ENCODE assay signal across 1 cellular context in the genomic region with DNA sequence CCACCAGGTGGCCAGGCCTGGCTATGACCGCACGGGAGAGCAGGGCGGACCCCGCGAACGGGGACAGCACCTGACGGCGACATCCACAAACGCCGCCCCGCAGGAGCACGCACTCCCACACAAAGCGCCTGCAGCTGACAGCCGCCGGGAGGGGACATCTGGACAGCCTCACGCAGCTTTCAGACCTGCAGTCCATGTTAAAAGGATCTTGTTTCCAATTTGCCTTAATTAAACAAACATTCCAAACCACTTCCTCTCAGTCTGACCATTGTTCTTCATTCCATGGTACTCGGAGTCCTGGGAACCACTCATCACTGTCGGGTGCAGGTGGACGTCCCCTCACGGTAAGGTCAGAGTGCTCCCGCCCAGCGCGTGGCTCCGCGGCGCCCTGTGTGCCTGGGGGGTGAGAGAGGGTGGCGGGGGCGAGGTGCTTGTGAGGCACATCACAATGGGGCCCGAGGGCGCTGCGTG.
TF ChIP-seq lines count a peak whose summit lies in the region.

No MANE protein-coding gene starts in this region.

TF ChIP-seq in HEK293, 187 proteins besides CTCF, POLR2A, EP300 and RAD21 (continued from another document):
- TF ChIP-seq, protein P1, sequence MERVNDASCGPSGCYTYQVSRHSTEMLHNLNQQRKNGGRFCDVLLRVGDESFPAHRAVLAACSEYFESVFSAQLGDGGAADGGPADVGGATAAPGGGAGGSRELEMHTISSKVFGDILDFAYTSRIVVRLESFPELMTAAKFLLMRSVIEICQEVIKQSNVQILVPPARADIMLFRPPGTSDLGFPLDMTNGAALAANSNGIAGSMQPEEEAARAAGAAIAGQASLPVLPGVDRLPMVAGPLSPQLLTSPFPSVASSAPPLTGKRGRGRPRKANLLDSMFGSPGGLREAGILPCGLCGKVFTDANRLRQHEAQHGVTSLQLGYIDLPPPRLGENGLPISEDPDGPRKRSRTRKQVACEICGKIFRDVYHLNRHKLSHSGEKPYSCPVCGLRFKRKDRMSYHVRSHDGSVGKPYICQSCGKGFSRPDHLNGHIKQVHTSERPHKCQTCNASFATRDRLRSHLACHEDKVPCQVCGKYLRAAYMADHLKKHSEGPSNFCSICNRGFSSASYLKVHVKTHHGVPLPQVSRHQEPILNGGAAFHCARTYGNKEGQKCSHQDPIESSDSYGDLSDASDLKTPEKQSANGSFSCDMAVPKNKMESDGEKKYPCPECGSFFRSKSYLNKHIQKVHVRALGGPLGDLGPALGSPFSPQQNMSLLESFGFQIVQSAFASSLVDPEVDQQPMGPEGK (tag by site-specific recombination; IDR thresholded peaks at IDR 0.05): 0 out of 2 replicates have a peak, but pooled peaks have one; percentile 21
- TF ChIP-seq ZBTB8A (tag by site-specific recombination; IDR thresholded peaks at IDR 0.05): peak; percentile 36; the same call in 1 of the 2 replicates
- no peak for TF ChIP-seq ZNF404 (tag by site-specific recombination; IDR thresholded peaks at IDR 0.05)
- no peak for TF ChIP-seq ZNF433 (tag by site-specific recombination; IDR thresholded peaks at IDR 0.05; ENCODE audit: low read depth)
- TF ChIP-seq ZNF48 (tag by site-specific recombination; IDR thresholded peaks at IDR 0.05): no peak
- TF ChIP-seq ZNF670 (tag by site-specific recombination; IDR thresholded peaks at IDR 0.05; ENCODE audit: low read depth): no peak
- peak; percentile 47; the same call in 1 of the 2 replicates for TF ChIP-seq ZEB2 (tag by site-specific recombination; IDR thresholded peaks at IDR 0.05)
- TF ChIP-seq OSR2 (tag by site-specific recombination; IDR thresholded peaks at IDR 0.05): peak; percentile 56; the same call in 1 of the 2 replicates
- TF ChIP-seq ZNF571 (tag by site-specific recombination; IDR thresholded peaks at IDR 0.05): no peak
- 0 out of 2 replicates have a peak, but pooled peaks have one; percentile 11 for TF ChIP-seq SP7 (tag by site-specific recombination; IDR thresholded peaks at IDR 0.05)
- TF ChIP-seq ZNF302 (tag by site-specific recombination; IDR thresholded peaks at IDR 0.05; ENCODE audit: low read depth): no peak
- TF ChIP-seq GFI1B (tag by site-specific recombination; IDR thresholded peaks at IDR 0.05): no peak
- no peak for TF ChIP-seq KLF7 (tag by site-specific recombination; IDR thresholded peaks at IDR 0.05; ENCODE audit: borderline replicate concordance)
- peak; percentile 45; the same call in 1 of the 2 replicates for TF ChIP-seq ZNF600 (tag by site-specific recombination; IDR thresholded peaks at IDR 0.05)
- TF ChIP-seq ZNF121 (tag by site-specific recombination; IDR thresholded peaks at IDR 0.05): no peak
- TF ChIP-seq BCL11A (tag by site-specific recombination; IDR thresholded peaks at IDR 0.05; ENCODE audit: low read depth): no peak
- TF ChIP-seq, protein P2, sequence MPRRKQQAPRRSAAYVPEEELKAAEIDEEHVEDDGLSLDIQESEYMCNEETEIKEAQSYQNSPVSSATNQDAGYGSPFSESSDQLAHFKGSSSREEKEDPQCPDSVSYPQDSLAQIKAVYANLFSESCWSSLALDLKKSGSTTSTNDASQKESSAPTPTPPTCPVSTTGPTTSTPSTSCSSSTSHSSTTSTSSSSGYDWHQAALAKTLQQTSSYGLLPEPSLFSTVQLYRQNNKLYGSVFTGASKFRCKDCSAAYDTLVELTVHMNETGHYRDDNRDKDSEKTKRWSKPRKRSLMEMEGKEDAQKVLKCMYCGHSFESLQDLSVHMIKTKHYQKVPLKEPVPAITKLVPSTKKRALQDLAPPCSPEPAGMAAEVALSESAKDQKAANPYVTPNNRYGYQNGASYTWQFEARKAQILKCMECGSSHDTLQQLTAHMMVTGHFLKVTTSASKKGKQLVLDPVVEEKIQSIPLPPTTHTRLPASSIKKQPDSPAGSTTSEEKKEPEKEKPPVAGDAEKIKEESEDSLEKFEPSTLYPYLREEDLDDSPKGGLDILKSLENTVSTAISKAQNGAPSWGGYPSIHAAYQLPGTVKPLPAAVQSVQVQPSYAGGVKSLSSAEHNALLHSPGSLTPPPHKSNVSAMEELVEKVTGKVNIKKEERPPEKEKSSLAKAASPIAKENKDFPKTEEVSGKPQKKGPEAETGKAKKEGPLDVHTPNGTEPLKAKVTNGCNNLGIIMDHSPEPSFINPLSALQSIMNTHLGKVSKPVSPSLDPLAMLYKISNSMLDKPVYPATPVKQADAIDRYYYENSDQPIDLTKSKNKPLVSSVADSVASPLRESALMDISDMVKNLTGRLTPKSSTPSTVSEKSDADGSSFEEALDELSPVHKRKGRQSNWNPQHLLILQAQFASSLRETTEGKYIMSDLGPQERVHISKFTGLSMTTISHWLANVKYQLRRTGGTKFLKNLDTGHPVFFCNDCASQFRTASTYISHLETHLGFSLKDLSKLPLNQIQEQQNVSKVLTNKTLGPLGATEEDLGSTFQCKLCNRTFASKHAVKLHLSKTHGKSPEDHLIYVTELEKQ (tag by site-specific recombination; IDR thresholded peaks at IDR 0.05; ENCODE audit: borderline replicate concordance): no peak
- TF ChIP-seq, protein P3, sequence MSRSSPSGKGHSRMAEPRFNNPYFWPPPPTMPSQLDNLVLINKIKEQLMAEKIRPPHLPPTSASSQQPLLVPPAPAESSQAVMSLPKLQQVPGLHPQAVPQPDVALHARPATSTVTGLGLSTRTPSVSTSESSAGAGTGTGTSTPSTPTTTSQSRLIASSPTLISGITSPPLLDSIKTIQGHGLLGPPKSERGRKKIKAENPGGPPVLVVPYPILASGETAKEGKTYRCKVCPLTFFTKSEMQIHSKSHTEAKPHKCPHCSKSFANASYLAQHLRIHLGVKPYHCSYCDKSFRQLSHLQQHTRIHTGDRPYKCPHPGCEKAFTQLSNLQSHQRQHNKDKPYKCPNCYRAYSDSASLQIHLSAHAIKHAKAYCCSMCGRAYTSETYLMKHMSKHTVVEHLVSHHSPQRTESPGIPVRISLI (tag by site-specific recombination; IDR thresholded peaks at IDR 0.05): no peak
- no peak for TF ChIP-seq ZNF561 (tag by site-specific recombination; IDR thresholded peaks at IDR 0.05; ENCODE audit: borderline replicate concordance)
- TF ChIP-seq ZIC2 (tag by site-specific recombination; IDR thresholded peaks at IDR 0.05): peak; percentile 75; the same call in 1 of the 2 replicates
- TF ChIP-seq, protein P4, sequence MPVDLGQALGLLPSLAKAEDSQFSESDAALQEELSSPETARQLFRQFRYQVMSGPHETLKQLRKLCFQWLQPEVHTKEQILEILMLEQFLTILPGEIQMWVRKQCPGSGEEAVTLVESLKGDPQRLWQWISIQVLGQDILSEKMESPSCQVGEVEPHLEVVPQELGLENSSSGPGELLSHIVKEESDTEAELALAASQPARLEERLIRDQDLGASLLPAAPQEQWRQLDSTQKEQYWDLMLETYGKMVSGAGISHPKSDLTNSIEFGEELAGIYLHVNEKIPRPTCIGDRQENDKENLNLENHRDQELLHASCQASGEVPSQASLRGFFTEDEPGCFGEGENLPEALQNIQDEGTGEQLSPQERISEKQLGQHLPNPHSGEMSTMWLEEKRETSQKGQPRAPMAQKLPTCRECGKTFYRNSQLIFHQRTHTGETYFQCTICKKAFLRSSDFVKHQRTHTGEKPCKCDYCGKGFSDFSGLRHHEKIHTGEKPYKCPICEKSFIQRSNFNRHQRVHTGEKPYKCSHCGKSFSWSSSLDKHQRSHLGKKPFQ (tag by site-specific recombination; IDR thresholded peaks at IDR 0.05): no peak
- TF ChIP-seq HOXD13 (CRISPR knock-in tag; IDR thresholded peaks at IDR 0.05; ENCODE audit: borderline replicate concordance): no peak
- no peak for TF ChIP-seq ZNF664 (tag by site-specific recombination; IDR thresholded peaks at IDR 0.05)
- TF ChIP-seq ZNF843 (tag by site-specific recombination; IDR thresholded peaks at IDR 0.05): no peak
- TF ChIP-seq ZNF184 (tag by site-specific recombination; IDR thresholded peaks at IDR 0.05): no peak
- no peak for TF ChIP-seq ZNF211 (tag by site-specific recombination; IDR thresholded peaks at IDR 0.05; ENCODE audit: low read depth)
